In the genomic region with DNA sequence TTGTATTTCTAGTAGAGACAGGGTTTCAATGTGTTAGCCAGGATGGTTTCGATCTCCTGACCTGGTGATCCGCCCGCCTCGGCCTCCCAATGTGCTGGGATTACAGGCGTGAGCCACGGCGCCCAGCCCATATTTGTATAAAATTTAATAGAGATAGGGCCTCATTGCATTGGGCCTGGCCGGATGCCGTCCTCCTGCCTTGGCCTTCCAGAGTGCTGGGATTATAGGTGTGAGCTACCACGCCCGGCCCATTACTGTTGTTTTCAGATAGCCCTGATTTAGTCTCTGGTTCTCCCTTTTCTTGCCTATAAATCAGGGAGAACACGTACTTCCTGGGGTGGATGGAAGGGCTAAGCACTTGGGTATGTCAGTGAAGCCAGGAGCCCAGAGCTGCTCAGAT, we compare ENCODE assay signal across 20 cellular contexts. TPM values are rescaled to one million over a fixed set of nuclear protein-coding genes. Genes with fewer than 3 reads are reported as not detected.
DNase-seq lines count a peak whose midpoint lies in the region; ATAC-seq and TF ChIP-seq lines count a peak whose summit lies in the region.
"Had no signal": no experiment of that assay in that cellular context is flagged by ENCODE, and none has a peak within 500 bp of the region (broad histone marks: within the 10 kb centered on the region; RNA-seq: fewer than 3 reads in every experiment).

No MANE protein-coding gene starts in this region.

- H3K4me1 ChIP-seq in DOHH2 (ENCODE audit: control insufficient read depth, low read length) (peaks cover 80% of the 10 kb centered on the region), OCI-LY3 (ENCODE audit: low read length) (peaks cover 46% of the 10 kb centered on the region), colonic mucosa (peaks cover 9% of the 10 kb centered on the region)
- H3K4me1 ChIP-seq: BE2C had no signal

- H3K27me3 ChIP-seq in DOHH2 (ENCODE audit: control insufficient read depth, low read length) (no peaks in the 10 kb centered on the region), OCI-LY3 (ENCODE audit: low read depth, low read length) (0 out of 2 replicates have a peak, but pooled peaks cover 3% of the 10 kb centered on the region), colonic mucosa (no peaks in the 10 kb centered on the region)
- H3K27me3 ChIP-seq: BE2C had no signal

- peaks cover 76% of the 10 kb centered on the region for H3F3A ChIP-seq in DOHH2 (ENCODE audit: control insufficient read depth, insufficient read depth)

- peak overlapping the region in 5 of 8 donors; percentile 8 to 92 (median 77) for H3K4me3 Mint-ChIP-seq in naive B cell
- H3K4me3 Mint-ChIP-seq in activated naive CD4-positive, alpha-beta T cell treated with anti-CD3 and anti-CD28 coated beads for 36 hours: no peak overlapping the region
- H3K4me3 Mint-ChIP-seq: GM23338 had no signal

- H3K36me3 ChIP-seq in DOHH2 (ENCODE audit: control insufficient read depth, low read length) (peaks cover 78% of the 10 kb centered on the region), OCI-LY3 (replicated peaks; ENCODE audit: low read depth, low read length) (peaks cover 28% of the 10 kb centered on the region), colonic mucosa (no peaks in the 10 kb centered on the region)

- H4K20me1 ChIP-seq in DOHH2 (ENCODE audit: control insufficient read depth, insufficient read depth, low read depth, low read length): peaks cover 5% of the 10 kb centered on the region; the same call in 1 of the 2 replicates
- H4K20me1 ChIP-seq in OCI-LY3 (ENCODE audit: insufficient read depth, low read length): peaks cover 41% of the 10 kb centered on the region

- no peaks in the 10 kb centered on the region for H3K9me3 ChIP-seq in DOHH2 (ENCODE audit: control insufficient read depth, insufficient read depth, low read length)
- no peaks in the 10 kb centered on the region for H3K9me3 ChIP-seq in OCI-LY3 (ENCODE audit: insufficient read depth, low read length)
- H3K9me3 ChIP-seq in colonic mucosa: no peaks in the 10 kb centered on the region
- H3K9me3 ChIP-seq: BE2C had no signal

- DNase-seq in colonic mucosa (peak; percentile 58), naive B cell (no peak), NCI-H187 treated with DMSO at 0.1 percent for 48 hours (lab: John Stamatoyannopoulos, UW) (no peak), T1000 (lab: John Stamatoyannopoulos, UW) (no peak)
- DNase-seq in activated naive CD4-positive, alpha-beta T cell treated with anti-CD3 and anti-CD28 coated beads for 36 hours: no peak
- DNase-seq: 8988T; BE2C; C1 segment of cervical spinal cord; CD4-positive, CD25-positive, alpha-beta regulatory T cell; CD8-positive, alpha-beta memory T cell; COR-L47; DMS 273 treated with DMSO at 0.1 percent for 48 hours; DMS53; DND-41; GDM1; HCEC 1CT had no signal

- peaks cover 65 to 83% (median 77%) of the 10 kb centered on the region in 3 donors for H3K4me1 Mint-ChIP-seq in naive B cell
- H3K4me1 Mint-ChIP-seq in activated naive CD4-positive, alpha-beta T cell treated with anti-CD3 and anti-CD28 coated beads for 36 hours (ENCODE audit: low read depth): peaks cover 9% of the 10 kb centered on the region

- H3K9me2 ChIP-seq in DOHH2 (replicated peaks; ENCODE audit: control insufficient read depth, low read length): no peaks in the 10 kb centered on the region

- H3K4me2 ChIP-seq in DOHH2 (ENCODE audit: low read length) (peak overlapping the region; percentile 99), OCI-LY3 (ENCODE audit: low read length) (0 out of 2 replicates have a peak overlapping the region, but pooled peaks have one; percentile 72)
- H3K4me2 ChIP-seq: GM23338 had no signal

- H3K79me2 ChIP-seq in DOHH2 (ENCODE audit: control insufficient read depth, low read length): peaks cover 77% of the 10 kb centered on the region
- peaks cover 38% of the 10 kb centered on the region for H3K79me2 ChIP-seq in OCI-LY3 (ENCODE audit: low read length)

- peak overlapping the region in 2 of 6 donors; percentile 10 to 54 for H3K27ac Mint-ChIP-seq in naive B cell
- no peak overlapping the region for H3K27ac Mint-ChIP-seq in activated naive CD4-positive, alpha-beta T cell treated with anti-CD3 and anti-CD28 coated beads for 36 hours
- H3K27ac Mint-ChIP-seq: CD4-positive, CD25-positive, alpha-beta regulatory T cell; GM23338 had no signal

- ATAC-seq in naive B cell (ENCODE audit: low read depth in 2 of 2) (no peak), HG02852 (IDR thresholded peaks at IDR 0.05; ENCODE audit: unreplicated experiment) (no peak)
- ATAC-seq: GM23338 had no signal

- H3K9me3 Mint-ChIP-seq in naive B cell: no peaks in the 10 kb centered on the region
- H3K9me3 Mint-ChIP-seq in activated naive CD4-positive, alpha-beta T cell treated with anti-CD3 and anti-CD28 coated beads for 36 hours: no peaks in the 10 kb centered on the region
- H3K9me3 Mint-ChIP-seq: CD4-positive, CD25-positive, alpha-beta regulatory T cell; CD8-positive, alpha-beta memory T cell had no signal

- CTCF ChIA-PET in activated naive CD4-positive, alpha-beta T cell treated with anti-CD3 and anti-CD28 coated beads for 36 hours (lab: Charles Lee): interaction anchor here (1.2 kb wide), 1 partner anchor 42 kb away, joined by 3 read pairs; no protein-coding TSS in a partner anchor

- H3K36me3 Mint-ChIP-seq in naive B cell: peaks cover 4% of the 10 kb centered on the region in 2 donors
- peaks cover 2% of the 10 kb centered on the region for H3K36me3 Mint-ChIP-seq in activated naive CD4-positive, alpha-beta T cell treated with anti-CD3 and anti-CD28 coated beads for 36 hours (ENCODE audit: low read depth)

- H2AFZ ChIP-seq in OCI-LY3 (ENCODE audit: low read depth, low read length): no peak overlapping the region
- H2AFZ ChIP-seq: GM23338 had no signal

- intact Hi-C loops in colonic mucosa (cut with DNase I): no loop called here
- intact Hi-C loops in activated naive CD4-positive, alpha-beta T cell treated with anti-CD3 and anti-CD28 coated beads for 36 hours (cut with micrococcal nuclease): no loop called here

- no peak overlapping the region for H3K9ac ChIP-seq in OCI-LY3 (ENCODE audit: low read length)
- no peak overlapping the region for H3K9ac ChIP-seq in colonic mucosa (ENCODE audit: low read depth in 2 of 2, low read length in 2 of 2)

- H3K4me3 ChIP-seq in DOHH2 (ENCODE audit: low read length): peak overlapping the region; percentile 78
- H3K4me3 ChIP-seq in OCI-LY3 (ENCODE audit: low read length): no peak overlapping the region
- no peak overlapping the region for H3K4me3 ChIP-seq in colonic mucosa
- H3K4me3 ChIP-seq: GM23338 had no signal

- no peaks in the 10 kb centered on the region for H3K27me3 Mint-ChIP-seq in naive B cell
- peaks cover 7% of the 10 kb centered on the region for H3K27me3 Mint-ChIP-seq in activated naive CD4-positive, alpha-beta T cell treated with anti-CD3 and anti-CD28 coated beads for 36 hours (ENCODE audit: low read depth)

- H3K27ac ChIP-seq in DOHH2 (ENCODE audit: low read depth, low read length) (peak overlapping the region; percentile 96), OCI-LY3 (ENCODE audit: low read length) (no peak overlapping the region), colonic mucosa (no peak overlapping the region)

- TF ChIP-seq CTCF in DOHH2 (IDR thresholded peaks at IDR 0.05; ENCODE audit: low read depth, low read length, poor library complexity, severe bottlenecking): no peak
- no peak for TF ChIP-seq CTCF in OCI-LY3 (IDR thresholded peaks at IDR 0.05; ENCODE audit: low read depth, low read length)
- TF ChIP-seq CTCF in colonic mucosa (IDR thresholded peaks at IDR 0.05): no peak

RNA-seq across cellular contexts. Expression of gene DEF8, which starts 3.5 kb away (rescaled TPM):
- total RNA-seq in colonic mucosa: 10 to 100 TPM; 24.5 to 28.5 TPM
- polyA plus RNA-seq in naive B cell (ENCODE audit: low read depth in 6 of 6): 100 to 1,000 TPM in 4 of 6 donors, 10 to 100 TPM in 2; 66.9 to 126 (median 105) TPM
- 10 to 100 TPM; 19.7 to 20.1 TPM for total RNA-seq in activated naive CD4-positive, alpha-beta T cell treated with anti-CD3 and anti-CD28 coated beads for 36 hours

RNA-seq across cellular contexts. Expression of gene TUBB3, which starts 28.9 kb away (rescaled TPM):
- 1 to 10 TPM; 3.2 to 8.0 TPM for total RNA-seq in colonic mucosa
- polyA plus RNA-seq in naive B cell (ENCODE audit: low read depth in 6 of 6): 10 to 100 TPM in 1 of 6 donors, 1 to 10 TPM in 4, under 1 TPM in 1; 0.99 to 12.2 (median 5.0) TPM
- total RNA-seq in activated naive CD4-positive, alpha-beta T cell treated with anti-CD3 and anti-CD28 coated beads for 36 hours: under 1 TPM; 0.20 to 0.38 TPM
- polyA plus RNA-seq: CD8-positive, alpha-beta memory T cell had no signal

RNA-seq across cellular contexts. Expression of gene MC1R, which starts 33.4 kb away (rescaled TPM):
- 1 to 10 TPM; 1.6 to 3.4 TPM for total RNA-seq in colonic mucosa
- under 1 TPM in 5 of 6 donors, not detected in 1; 0.12 to 0.62 (median 0.48) TPM for polyA plus RNA-seq in naive B cell (ENCODE audit: low read depth in 6 of 6)
- under 1 TPM; 0.45 to 0.49 TPM for total RNA-seq in activated naive CD4-positive, alpha-beta T cell treated with anti-CD3 and anti-CD28 coated beads for 36 hours
